8 cellular contexts compared by ENCODE assay signal in genomic region chr3:47989981-47990440, GRCh38.
DNase-seq lines count a peak whose midpoint lies in the region; ATAC-seq and TF ChIP-seq lines count a peak whose summit lies in the region.

No MANE protein-coding gene starts in this region.

- no peaks in the 10 kb centered on the region for H3K36me3 ChIP-seq in neutrophil

- peak; percentile 62 for TF ChIP-seq CTCF in GM12801 (IDR thresholded peaks at IDR 0.05; ENCODE audit: extremely low read depth, insufficient read length)
- TF ChIP-seq CTCF in LNCAP (IDR thresholded peaks at IDR 0.05) = peak; percentile 95
- peak; percentile 76 for TF ChIP-seq CTCF in neutrophil (IDR thresholded peaks at IDR 0.05)

- H3K27ac ChIP-seq in neutrophil = no peak overlapping the region

- ATAC-seq in GM21390 (IDR thresholded peaks at IDR 0.05; ENCODE audit: unreplicated experiment) = no peak

- no peak overlapping the region for H3K4me3 ChIP-seq in neutrophil (ENCODE audit: low read depth in 1 of 2, low read length in 1 of 2)

- no peaks in the 10 kb centered on the region for H3K27me3 ChIP-seq in neutrophil

- H3K9me3 ChIP-seq in neutrophil = no peaks in the 10 kb centered on the region

- peak; percentile 48 to 50 for DNase-seq in SHP77 (lab: John Stamatoyannopoulos, UW)
- peak; percentile 34 to 49 for DNase-seq in activated T-helper 1 cell treated with anti-CD3 and anti-CD28 coated beads, Interleukin-2, amount 50 U/mL, for 16 hours (ENCODE audit: low read depth in 1 of 2, low spot score in 1 of 2)
- DNase-seq in fibroblast of the conjunctiva (ENCODE audit: low read depth) = peak; percentile 95
- DNase-seq in stromal cell of bone marrow (ENCODE audit: low read depth) = peak; percentile 91

- peaks cover 5 to 8% of the 10 kb centered on the region in 2 experiments for H3K4me1 ChIP-seq in neutrophil (ENCODE audit: control insufficient read depth in 1 of 2, insufficient read depth in 1 of 2, low read depth in 1 of 2, low read length in 1 of 2)

Comparison
In these comparisons a context has a peak if more than half of its experiments do, and no peak if none do; other contexts are left out.
1. DNase-seq: peak in every context shown above with its lines; median percentile 95 in fibroblast of the conjunctiva; 91 in stromal cell of bone marrow; 49 in SHP77; 42 in activated T-helper 1 cell treated with anti-CD3 and anti-CD28 coated beads, Interleukin-2, amount 50 U/mL, for 16 hours.